1 cellular context compared by ENCODE assay signal in the genomic region with DNA sequence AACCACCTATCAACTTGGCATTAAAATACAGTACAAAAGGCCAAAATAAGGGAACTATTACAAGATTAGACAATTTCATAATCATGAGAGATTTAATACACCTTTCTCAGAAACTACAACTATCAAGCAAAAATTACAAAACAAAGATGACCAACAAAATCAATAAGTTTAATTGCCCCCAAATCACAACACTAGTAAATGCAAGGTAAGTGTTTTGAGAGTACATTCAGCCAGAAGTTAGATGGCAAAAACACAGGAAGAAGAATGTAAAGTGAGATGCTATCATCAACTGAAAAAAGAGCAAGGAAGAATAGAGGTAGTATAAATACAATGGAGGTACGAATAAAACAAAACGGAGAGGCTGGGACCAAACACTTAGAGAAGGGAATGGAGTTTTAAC.
TF ChIP-seq lines count a peak whose summit lies in the region.

No MANE protein-coding gene starts in this region.

TF ChIP-seq in A549, 52 proteins besides CTCF, POLR2A, EP300 and RAD21:
- TF ChIP-seq GATA3 (IDR thresholded peaks at IDR 0.05; ENCODE audit: borderline replicate concordance): no peak
- no peak for TF ChIP-seq NR3C1 (IDR thresholded peaks at IDR 0.05)
- TF ChIP-seq MAFK (IDR thresholded peaks at IDR 0.05; ENCODE audit: partially characterized antibody): peak; percentile 30
- no peak for TF ChIP-seq HOXB13 (CRISPR knock-in tag; IDR thresholded peaks at IDR 0.05; ENCODE audit: low read depth)
- TF ChIP-seq KDM1A (IDR thresholded peaks at IDR 0.05; ENCODE audit: low read depth): no peak
- TF ChIP-seq MAZ (IDR thresholded peaks at IDR 0.05; ENCODE audit: borderline replicate concordance, low read depth, low read length): no peak
- no peak for TF ChIP-seq SREBF2 (IDR thresholded peaks at IDR 0.05)
- TF ChIP-seq, protein P1, sequence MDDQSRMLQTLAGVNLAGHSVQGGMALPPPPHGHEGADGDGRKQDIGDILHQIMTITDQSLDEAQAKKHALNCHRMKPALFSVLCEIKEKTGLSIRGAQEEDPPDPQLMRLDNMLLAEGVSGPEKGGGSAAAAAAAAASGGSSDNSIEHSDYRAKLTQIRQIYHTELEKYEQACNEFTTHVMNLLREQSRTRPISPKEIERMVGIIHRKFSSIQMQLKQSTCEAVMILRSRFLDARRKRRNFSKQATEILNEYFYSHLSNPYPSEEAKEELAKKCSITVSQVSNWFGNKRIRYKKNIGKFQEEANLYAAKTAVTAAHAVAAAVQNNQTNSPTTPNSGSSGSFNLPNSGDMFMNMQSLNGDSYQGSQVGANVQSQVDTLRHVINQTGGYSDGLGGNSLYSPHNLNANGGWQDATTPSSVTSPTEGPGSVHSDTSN (IDR thresholded peaks at IDR 0.05): no peak
